6 cellular contexts compared by ENCODE assay signal in genomic region chr15:73785615-73786014, GRCh38. TPM values are rescaled to one million over a fixed set of nuclear protein-coding genes. Genes with fewer than 3 reads are reported as not detected.
"Had no signal": no experiment of that assay in that cellular context is flagged by ENCODE, and none has a peak within 500 bp of the region (broad histone marks: within the 10 kb centered on the region; RNA-seq: fewer than 3 reads in every experiment).

No MANE protein-coding gene starts in this region.

RNA-seq across cellular contexts. Expression of gene INSYN1, which starts 32.5 kb away (rescaled TPM):
- total RNA-seq: activated B cell treated with CpG ODN at 0.5 μM for 24 hours; activated CD8-positive, alpha-beta T cell treated with anti-CD3 and anti-CD28 coated beads for 36 hours; activated T-cell treated with anti-CD3 and anti-CD28 coated beads, Interleukin-2, amount 50 U/mL, for 4 hours; activated T-helper 17 cell treated with anti-CD3 and anti-CD28 coated beads, Interleukin-2, amount 50 U/mL, for 72 hours; dermis blood vessel endothelial cell; T-helper 1 cell treated with Interleukin-12 subunit alpha and Interleukin-12 subunit beta and Interleukin-4 antibody, amounts not matched to agents 30 ng/mL and 1 ng/mL, for 36 hours had no signal
